Comparison of ENCODE assay signal across 11 cellular contexts in genomic region chr17:36786867-36787266, GRCh38.
"Had no signal": no experiment of that assay in that cellular context is flagged by ENCODE, and none has a peak within 500 bp of the region (broad histone marks: within the 10 kb centered on the region; RNA-seq: fewer than 3 reads in every experiment).

No MANE protein-coding gene starts in this region.

- ATAC-seq: GM23338, HCT116 had no signal

- H3K4me3 Mint-ChIP-seq: GM23338, H9, HFFc6 had no signal

- H3K4me3 ChIP-seq: GM23248, GM23338, HAP-1 had no signal

- H3K4me1 ChIP-seq: HAP-1 had no signal

- H3K9me3 ChIP-seq: HAP-1 had no signal

- H3K9ac ChIP-seq: GM23248 had no signal

- H3K27ac ChIP-seq: GM23248 had no signal

- H3K27ac Mint-ChIP-seq: GM23338, H9, HFFc6 had no signal

- H3K9me3 Mint-ChIP-seq: HFFc6 had no signal

- DNase-seq: GM23248, GOT3, H7, H9, HCEC 1CT, HFFc6 had no signal

- H3K36me3 ChIP-seq: HAP-1 had no signal

- H2AFZ ChIP-seq: GM23248, GM23338 had no signal

- FAIRE-seq: H1, H54 had no signal

- H3K4me2 ChIP-seq: GM23338 had no signal
